8 cellular contexts compared by ENCODE assay signal in genomic region chr11:65382804-65383368, GRCh38. TPM values are rescaled to one million over a fixed set of nuclear protein-coding genes. Genes with fewer than 3 reads are reported as not detected.
DNase-seq lines count a peak whose midpoint lies in the region; ATAC-seq and TF ChIP-seq lines count a peak whose summit lies in the region.

No MANE protein-coding gene starts in this region.

- H3K9me3 Mint-ChIP-seq in activated T-cell treated with anti-CD3 and anti-CD28 coated beads, Interleukin-2, amount 50 U/mL, for 72 hours: no peaks in the 10 kb centered on the region
- H3K9me3 Mint-ChIP-seq in activated T-helper 17 cell treated with anti-CD3 and anti-CD28 coated beads, Interleukin-2, amount 50 U/mL, for 72 hours: no peaks in the 10 kb centered on the region

- no peak for ATAC-seq in activated T-cell treated with anti-CD3 and anti-CD28 coated beads, Interleukin-2, amount 50 U/mL, for 72 hours (replicated peaks in 1 of 2)
- ATAC-seq in activated T-helper 17 cell treated with anti-CD3 and anti-CD28 coated beads, Interleukin-2, amount 50 U/mL, for 72 hours (replicated peaks): no peak
- ATAC-seq in thoracic aorta (ENCODE audit: insufficient number of reproducible peaks, low FRiP score, low read depth) (no peak), HG02588 (IDR thresholded peaks at IDR 0.05; ENCODE audit: unreplicated experiment) (no peak)

- H3K9me3 ChIP-seq in thoracic aorta: no peaks in the 10 kb centered on the region

- no peaks in the 10 kb centered on the region for H3K36me3 Mint-ChIP-seq in activated T-cell treated with anti-CD3 and anti-CD28 coated beads, Interleukin-2, amount 50 U/mL, for 72 hours (ENCODE audit: insufficient read depth in 2 of 2)
- H3K36me3 Mint-ChIP-seq in activated T-helper 17 cell treated with anti-CD3 and anti-CD28 coated beads, Interleukin-2, amount 50 U/mL, for 72 hours (ENCODE audit: low read depth): peaks cover 12% of the 10 kb centered on the region

- no peak for DNase-seq in activated T-cell treated with anti-CD3 and anti-CD28 coated beads, Interleukin-2, amount 50 U/mL, for 72 hours
- DNase-seq in activated T-cell treated with anti-CD3 and anti-CD28 coated beads, Interleukin-2, amount 50 U/mL, for 48 hours: no peak
- DNase-seq in thoracic aorta (ENCODE audit: low spot score) (no peak), NOMO-1 treated with dmso at 0.1 percent for 144 hours (lab: John Stamatoyannopoulos, UW; ENCODE audit: unreplicated experiment) (no peak)
- DNase-seq in effector CD8-positive, alpha-beta T cell (lab: John Stamatoyannopoulos, UW): no peak

- H3K4me1 Mint-ChIP-seq in activated T-cell treated with anti-CD3 and anti-CD28 coated beads, Interleukin-2, amount 50 U/mL, for 72 hours (ENCODE audit: low read depth): peaks cover 66% of the 10 kb centered on the region
- H3K4me1 Mint-ChIP-seq in activated T-helper 17 cell treated with anti-CD3 and anti-CD28 coated beads, Interleukin-2, amount 50 U/mL, for 72 hours: peaks cover 21% of the 10 kb centered on the region

- H3K27ac ChIP-seq in layer of hippocampus (ENCODE audit: low read depth, low read length): peak overlapping the region; percentile 99
- H3K27ac ChIP-seq in thoracic aorta: peak overlapping the region; percentile 94 to 97

- no peaks in the 10 kb centered on the region for H3K27me3 ChIP-seq in layer of hippocampus (ENCODE audit: control insufficient read depth, insufficient read depth, low read length)
- H3K27me3 ChIP-seq in thoracic aorta (replicated peaks; ENCODE audit: insufficient read depth): no peaks in the 10 kb centered on the region

- peak overlapping the region; percentile 79 for H3K27ac Mint-ChIP-seq in activated T-cell treated with anti-CD3 and anti-CD28 coated beads, Interleukin-2, amount 50 U/mL, for 72 hours
- peak overlapping the region; percentile 94 for H3K27ac Mint-ChIP-seq in activated T-helper 17 cell treated with anti-CD3 and anti-CD28 coated beads, Interleukin-2, amount 50 U/mL, for 72 hours

- TF ChIP-seq CTCF in thoracic aorta (IDR thresholded peaks at IDR 0.05): no peak

- H3K27me3 Mint-ChIP-seq in activated T-cell treated with anti-CD3 and anti-CD28 coated beads, Interleukin-2, amount 50 U/mL, for 72 hours (ENCODE audit: low read depth): no peaks in the 10 kb centered on the region
- H3K27me3 Mint-ChIP-seq in activated T-helper 17 cell treated with anti-CD3 and anti-CD28 coated beads, Interleukin-2, amount 50 U/mL, for 72 hours: no peaks in the 10 kb centered on the region

- peak overlapping the region; percentile 84 to 97 for H3K4me3 Mint-ChIP-seq in activated T-cell treated with anti-CD3 and anti-CD28 coated beads, Interleukin-2, amount 50 U/mL, for 72 hours
- peak overlapping the region; percentile 89 for H3K4me3 Mint-ChIP-seq in activated T-helper 17 cell treated with anti-CD3 and anti-CD28 coated beads, Interleukin-2, amount 50 U/mL, for 72 hours

- peaks cover 17 to 55% of the 10 kb centered on the region in 2 donors for H3K4me1 ChIP-seq in thoracic aorta (ENCODE audit: control insufficient read depth in 1 of 2, low read depth in 2 of 2)

- H3K4me3 ChIP-seq in thoracic aorta: peak overlapping the region; percentile 73

- H3K36me3 ChIP-seq in thoracic aorta: no peaks in the 10 kb centered on the region

RNA-seq across cellular contexts. Expression of gene SLC25A45, which starts 0.4 kb away (rescaled TPM):
- total RNA-seq in activated T-cell treated with anti-CD3 and anti-CD28 coated beads, Interleukin-2, amount 50 U/mL, for 72 hours: 10 to 100 TPM; 16.4 to 18.8 TPM
- total RNA-seq in activated T-helper 17 cell treated with anti-CD3 and anti-CD28 coated beads, Interleukin-2, amount 50 U/mL, for 72 hours: 10 to 100 TPM; 18.0 to 20.1 TPM
- total RNA-seq in thoracic aorta: 10 to 100 TPM; 19.0 to 26.7 TPM

RNA-seq across cellular contexts. Expression of gene FRMD8, which starts 3.6 kb away (rescaled TPM):
- 10 to 100 TPM; 43.5 to 47.2 TPM for total RNA-seq in activated T-cell treated with anti-CD3 and anti-CD28 coated beads, Interleukin-2, amount 50 U/mL, for 72 hours
- total RNA-seq in activated T-helper 17 cell treated with anti-CD3 and anti-CD28 coated beads, Interleukin-2, amount 50 U/mL, for 72 hours: 10 to 100 TPM; 49.6 to 52.1 TPM
- total RNA-seq in thoracic aorta: 10 to 100 TPM; 45.2 to 45.9 TPM

RNA-seq across cellular contexts. Expression of gene TIGD3, which starts 28.3 kb away (rescaled TPM):
- 1 to 10 TPM; 1.3 to 1.8 TPM for total RNA-seq in activated T-cell treated with anti-CD3 and anti-CD28 coated beads, Interleukin-2, amount 50 U/mL, for 72 hours
- total RNA-seq in activated T-helper 17 cell treated with anti-CD3 and anti-CD28 coated beads, Interleukin-2, amount 50 U/mL, for 72 hours: 1 to 10 TPM in 1 of 2 donors, under 1 TPM in 1; 0.95 to 1.5 TPM
- not detected for total RNA-seq in thoracic aorta

RNA-seq across cellular contexts. Expression of gene NEAT1, which starts 39.7 kb away (rescaled TPM):
- total RNA-seq in activated T-cell treated with anti-CD3 and anti-CD28 coated beads, Interleukin-2, amount 50 U/mL, for 72 hours: 1,000 to 10,000 TPM in 1 of 2 donors, 100 to 1,000 TPM in 1; 678 to 1,151 TPM
- 1,000 to 10,000 TPM in 1 of 2 donors, 100 to 1,000 TPM in 1; 823 to 2,912 TPM for total RNA-seq in activated T-helper 17 cell treated with anti-CD3 and anti-CD28 coated beads, Interleukin-2, amount 50 U/mL, for 72 hours
- 1,000 to 10,000 TPM in 1 of 2 donors, 100 to 1,000 TPM in 1; 848 to 1,659 TPM for total RNA-seq in thoracic aorta

RNA-seq across cellular contexts. Expression of gene DPF2, which starts 49.2 kb away (rescaled TPM):
- 100 to 1,000 TPM; 110 to 139 TPM for total RNA-seq in activated T-cell treated with anti-CD3 and anti-CD28 coated beads, Interleukin-2, amount 50 U/mL, for 72 hours
- total RNA-seq in activated T-helper 17 cell treated with anti-CD3 and anti-CD28 coated beads, Interleukin-2, amount 50 U/mL, for 72 hours: 10 to 100 TPM; 66.0 to 89.5 TPM
- total RNA-seq in thoracic aorta: 10 to 100 TPM; 33.3 to 49.4 TPM
